Comparison of ENCODE assay signal across 1 cellular context in genomic region chr1:58919226-58919985, GRCh38.
TF ChIP-seq lines count a peak whose summit lies in the region.

No MANE protein-coding gene starts in this region.

TF ChIP-seq in GM23338, 12 proteins besides CTCF, POLR2A, EP300 and RAD21 (continued from another document):
- TF ChIP-seq REST (IDR thresholded peaks at IDR 0.05; ENCODE audit: unreplicated experiment): no peak
- TF ChIP-seq ETS1 (IDR thresholded peaks at IDR 0.05): no peak
- no peak for TF ChIP-seq CREB1 (CRISPR knock-in tag; IDR thresholded peaks at IDR 0.05; ENCODE audit: low read depth)
- no peak for TF ChIP-seq EZH2phosphoT487 (IDR thresholded peaks at IDR 0.05; ENCODE audit: unreplicated experiment)
